In the genomic region with DNA sequence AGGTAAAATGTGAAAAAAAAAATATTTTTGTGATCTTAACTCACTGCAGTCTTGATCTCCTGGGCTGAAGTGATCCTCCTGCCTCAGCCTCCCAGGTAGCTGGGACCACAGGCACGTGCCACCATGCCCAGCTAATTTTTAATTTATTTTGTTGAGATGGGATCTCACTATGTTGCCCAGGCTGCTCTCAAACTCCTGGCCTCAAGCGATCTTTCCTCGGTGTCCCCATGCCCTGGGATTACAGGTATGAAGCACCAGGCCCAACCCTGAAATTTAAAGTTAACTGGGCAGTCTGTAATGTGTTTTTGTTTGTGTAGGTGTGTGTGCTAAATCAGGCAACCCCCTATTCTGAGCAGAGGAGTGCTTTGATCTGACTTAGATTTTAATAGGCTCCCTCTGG, we compare ENCODE assay signal across 22 cellular contexts. TPM values are rescaled to one million over a fixed set of nuclear protein-coding genes. Genes with fewer than 3 reads are reported as not detected.
"Had no signal": no experiment of that assay in that cellular context is flagged by ENCODE, and none has a peak within 500 bp of the region (broad histone marks: within the 10 kb centered on the region; RNA-seq: fewer than 3 reads in every experiment).

No MANE protein-coding gene starts in this region.

- DNase-seq: activated CD4-positive, alpha-beta T cell treated with anti-CD3 and anti-CD28 coated beads, Interleukin-2, amount 10 ng/mL, durations not matched to agents 24 days and 14 days; activated CD4-positive, CD25-positive, alpha-beta regulatory T cell; activated CD8-positive, alpha-beta memory T cell treated with anti-CD3 and anti-CD28 coated beads for 24 hours; activated gamma-delta T cell treated with Interleukin-2 at 50 U/mL for 16 hours; amygdala; central memory CD4-positive, alpha-beta T cell; cortex of kidney; effector CD8-positive, alpha-beta T cell; esophagus squamous epithelium; naive B cell; psoas muscle; stimulated activated naive CD8-positive, alpha-beta T cell treated with anti-CD3 and anti-CD28 coated beads, Interleukin-15, Interleukin-2, amounts not matched to agents 100 U/mL and 50 U/mL, for 24 hours; transverse colon had no signal

- H3K27ac Mint-ChIP-seq: activated CD4-positive, alpha-beta T cell treated with anti-CD3 and anti-CD28 coated beads, Interleukin-2, amount 10 ng/mL, durations not matched to agents 24 days and 14 days; activated naive CD8-positive, alpha-beta T cell; brain; neural progenitor cell had no signal

- H3K36me3 ChIP-seq: esophagus squamous epithelium, neural progenitor cell, transverse colon had no signal

- H3K27ac ChIP-seq: esophagus squamous epithelium, hepatocyte, neural progenitor cell, psoas muscle, transverse colon had no signal

- H3K4me2 ChIP-seq: neural progenitor cell had no signal

- H3K4me3 Mint-ChIP-seq: activated CD4-positive, alpha-beta T cell treated with anti-CD3 and anti-CD28 coated beads, Interleukin-2, amount 10 ng/mL, durations not matched to agents 24 days and 14 days; activated naive CD8-positive, alpha-beta T cell; brain; neural progenitor cell had no signal

- H3K4me3 ChIP-seq: esophagus squamous epithelium, hepatocyte, neural progenitor cell, psoas muscle, transverse colon had no signal

- H3K79me2 ChIP-seq: hepatocyte had no signal

- H3K9ac ChIP-seq: neural progenitor cell had no signal

- H3K9me3 ChIP-seq: esophagus squamous epithelium, psoas muscle, transverse colon had no signal

- H3K4me1 ChIP-seq: neural progenitor cell, psoas muscle had no signal

- H3K36me3 Mint-ChIP-seq: activated naive CD8-positive, alpha-beta T cell; brain; naive B cell had no signal

- H3K27me3 ChIP-seq: hepatocyte had no signal

- H2AFZ ChIP-seq: hepatocyte, neural progenitor cell had no signal

- H3K9me3 Mint-ChIP-seq: activated CD4-positive, alpha-beta T cell treated with anti-CD3 and anti-CD28 coated beads, Interleukin-2, amount 10 ng/mL, durations not matched to agents 24 days and 14 days; naive B cell; neural progenitor cell had no signal

- ATAC-seq: psoas muscle; sciatic nerve; stimulated activated naive CD8-positive, alpha-beta T cell treated with anti-CD3 and anti-CD28 coated beads, Interleukin-15, Interleukin-2, amounts not matched to agents 100 U/mL and 50 U/mL, for 24 hours had no signal

RNA-seq across cellular contexts. Expression of a gene that starts 3.4 kb away (rescaled TPM):
- total RNA-seq: glomerular endothelial cell had no signal

RNA-seq across cellular contexts. Expression of a gene that starts 25.7 kb away (rescaled TPM):
- total RNA-seq: activated CD4-positive, alpha-beta T cell treated with anti-CD3 and anti-CD28 coated beads, Interleukin-2, amount 10 ng/mL, durations not matched to agents 24 days and 14 days; endothelial cell of umbilical vein; fibroblast of villous mesenchyme had no signal
- polyA plus RNA-seq: endothelial cell of umbilical vein, hepatocyte, keratinocyte had no signal
